24 cellular contexts compared by ENCODE assay signal in genomic region chr11:120398184-120398583, GRCh38.
DNase-seq lines count a peak whose midpoint lies in the region; TF ChIP-seq lines count a peak whose summit lies in the region.
"Had no signal": no experiment of that assay in that cellular context is flagged by ENCODE, and none has a peak within 500 bp of the region (broad histone marks: within the 10 kb centered on the region; RNA-seq: fewer than 3 reads in every experiment).

No MANE protein-coding gene starts in this region.

- TF ChIP-seq CTCF in AG09309 (IDR thresholded peaks at IDR 0.05; ENCODE audit: control insufficient read depth, insufficient read depth, low read depth, low read length, missing control alignments) (no peak), brain microvascular endothelial cell (IDR thresholded peaks at IDR 0.05; ENCODE audit: low read depth, low read length, missing control alignments) (no peak), mesothelial cell of epicardium (IDR thresholded peaks at IDR 0.05; ENCODE audit: unreplicated experiment) (no peak)

- DNase-seq in AG09309 (ENCODE audit: low read depth) = peak; percentile 13
- DNase-seq in brain microvascular endothelial cell = peak; percentile 39
- DNase-seq in mesothelial cell of epicardium (ENCODE audit: low spot score in 2 of 2, unreplicated experiment in 2 of 2) = no peak
- DNase-seq in NOMO-1 treated with DMSO at 0.1 percent for 48 hours (lab: John Stamatoyannopoulos, UW; ENCODE audit: unreplicated experiment) = no peak
- DNase-seq in activated T-helper 1 cell treated with anti-CD3 and anti-CD28 coated beads, Interleukin-12 subunit alpha, Interleukin-12 subunit beta, Interleukin-2, Interleukin-4 antibody, amounts not matched to agents 30 ng/mL and 10 ng/mL and 1 ng/mL, durations not matched to agents 14 hours and 24 hours and 36 hours (ENCODE audit: low spot score) = no peak
- DNase-seq in A172 (ENCODE audit: low spot score) = no peak
- no peak for DNase-seq in activated naive CD8-positive, alpha-beta T cell treated with anti-CD3 and anti-CD28 coated beads for 36 hours
- DNase-seq: ACHN; activated CD4-positive, alpha-beta T cell treated with anti-CD3 and anti-CD28 coated beads, Interleukin-2, amount 10 ng/mL, durations not matched to agents 24 days and 14 days; activated CD8-positive, alpha-beta memory T cell treated with anti-CD3 and anti-CD28 coated beads, Interleukin-2, amount 10 ng/mL, durations not matched to agents 7 days and 5 days; effector CD4-positive, alpha-beta T cell; glutamatergic neuron; GOT3; mesenchymal stem cell; natural killer cell; NK-92 treated with Interleukin-12 subunit alpha and Interleukin-12 subunit beta, amount 100 ng/mL, for 24 hours; pancreas; right lobe of liver; upper lobe of right lung had no signal

- H3K9me3 Mint-ChIP-seq in mesothelial cell of epicardium = peaks cover 20% of the 10 kb centered on the region
- H3K9me3 Mint-ChIP-seq in activated T-helper 1 cell treated with anti-CD3 and anti-CD28 coated beads, Interleukin-12 subunit alpha, Interleukin-12 subunit beta, Interleukin-2, Interleukin-4 antibody, amounts not matched to agents 30 ng/mL and 10 ng/mL and 1 ng/mL, durations not matched to agents 14 hours and 24 hours and 36 hours = no peaks in the 10 kb centered on the region
- H3K9me3 Mint-ChIP-seq in activated naive CD8-positive, alpha-beta T cell treated with anti-CD3 and anti-CD28 coated beads for 36 hours = peaks cover 3% of the 10 kb centered on the region
- H3K9me3 Mint-ChIP-seq: activated CD4-positive, alpha-beta T cell treated with anti-CD3 and anti-CD28 coated beads, Interleukin-2, amount 10 ng/mL, durations not matched to agents 24 days and 14 days; activated naive CD4-positive, alpha-beta T cell treated with anti-CD3 and anti-CD28 coated beads, Interleukin-2, amount 50 U/mL, for 24 hours; natural killer cell; T-helper 1 cell treated with Interleukin-12 subunit alpha and Interleukin-12 subunit beta and Interleukin-4 antibody, amounts not matched to agents 30 μg/mL and 1 μg/mL, for 36 hours had no signal

- H3K27me3 Mint-ChIP-seq in mesothelial cell of epicardium (ENCODE audit: low read depth) = no peaks in the 10 kb centered on the region
- peaks cover 28% of the 10 kb centered on the region for H3K27me3 Mint-ChIP-seq in activated T-helper 1 cell treated with anti-CD3 and anti-CD28 coated beads, Interleukin-12 subunit alpha, Interleukin-12 subunit beta, Interleukin-2, Interleukin-4 antibody, amounts not matched to agents 30 ng/mL and 10 ng/mL and 1 ng/mL, durations not matched to agents 14 hours and 24 hours and 36 hours (ENCODE audit: insufficient read depth)
- H3K27me3 Mint-ChIP-seq in activated naive CD8-positive, alpha-beta T cell treated with anti-CD3 and anti-CD28 coated beads for 36 hours = peaks cover 29% of the 10 kb centered on the region
- H3K27me3 Mint-ChIP-seq: IgD-negative memory B cell had no signal

- H3K4me1 ChIP-seq in HUES48 (ENCODE audit: control insufficient read depth, insufficient read depth, low read length) = peaks cover 49% of the 10 kb centered on the region

- in situ Hi-C loops in brain microvascular endothelial cell (cut with HindIII; ENCODE audit: low pct_ligation_motif_present, low sequenced_read_pairs) = no loop called here

- H3K36me3 ChIP-seq in HUES48 (ENCODE audit: control insufficient read depth, insufficient read depth, low read length) (no peaks in the 10 kb centered on the region), brain microvascular endothelial cell (replicated peaks) (no peaks in the 10 kb centered on the region)
- H3K36me3 ChIP-seq: pancreas, right lobe of liver, upper lobe of right lung had no signal

- H3K4me1 Mint-ChIP-seq in mesothelial cell of epicardium = peaks cover 36% of the 10 kb centered on the region
- H3K4me1 Mint-ChIP-seq in activated T-helper 1 cell treated with anti-CD3 and anti-CD28 coated beads, Interleukin-12 subunit alpha, Interleukin-12 subunit beta, Interleukin-2, Interleukin-4 antibody, amounts not matched to agents 30 ng/mL and 10 ng/mL and 1 ng/mL, durations not matched to agents 14 hours and 24 hours and 36 hours (ENCODE audit: low read depth) = no peaks in the 10 kb centered on the region
- peaks cover 2% of the 10 kb centered on the region for H3K4me1 Mint-ChIP-seq in activated naive CD8-positive, alpha-beta T cell treated with anti-CD3 and anti-CD28 coated beads for 36 hours
- H3K4me1 Mint-ChIP-seq: activated CD4-positive, alpha-beta T cell treated with anti-CD3 and anti-CD28 coated beads, Interleukin-2, amount 10 ng/mL, durations not matched to agents 24 days and 14 days; activated naive CD4-positive, alpha-beta T cell treated with anti-CD3 and anti-CD28 coated beads, Interleukin-2, amount 50 U/mL, for 24 hours had no signal

- no peaks in the 10 kb centered on the region for H3K27me3 ChIP-seq in HUES48 (ENCODE audit: control insufficient read depth, insufficient read depth, low read length)
- no peaks in the 10 kb centered on the region for H3K27me3 ChIP-seq in brain microvascular endothelial cell (replicated peaks)
- H3K27me3 ChIP-seq: pancreas, right lobe of liver, upper lobe of right lung had no signal

- peak overlapping the region; percentile 16 for H3K27ac Mint-ChIP-seq in mesothelial cell of epicardium
- H3K27ac Mint-ChIP-seq in activated T-helper 1 cell treated with anti-CD3 and anti-CD28 coated beads, Interleukin-12 subunit alpha, Interleukin-12 subunit beta, Interleukin-2, Interleukin-4 antibody, amounts not matched to agents 30 ng/mL and 10 ng/mL and 1 ng/mL, durations not matched to agents 14 hours and 24 hours and 36 hours = no peak overlapping the region
- H3K27ac Mint-ChIP-seq in activated naive CD8-positive, alpha-beta T cell treated with anti-CD3 and anti-CD28 coated beads for 36 hours = no peak overlapping the region
- H3K27ac Mint-ChIP-seq: activated CD4-positive, alpha-beta T cell treated with anti-CD3 and anti-CD28 coated beads, Interleukin-2, amount 10 ng/mL, durations not matched to agents 24 days and 14 days; activated CD8-positive, alpha-beta memory T cell treated with anti-CD3 and anti-CD28 coated beads, Interleukin-2, amount 10 ng/mL, durations not matched to agents 7 days and 5 days; activated naive CD4-positive, alpha-beta T cell treated with anti-CD3 and anti-CD28 coated beads, Interleukin-2, amount 50 U/mL, for 24 hours; CD14-positive monocyte; IgD-negative memory B cell; natural killer cell; T-helper 1 cell treated with Interleukin-12 subunit alpha and Interleukin-12 subunit beta and Interleukin-4 antibody, amounts not matched to agents 30 μg/mL and 1 μg/mL, for 36 hours had no signal

- no peak overlapping the region for H3K4me3 ChIP-seq in AG09309 (ENCODE audit: control insufficient read depth, low read depth, low read length)
- H3K4me3 ChIP-seq in HUES48 (ENCODE audit: low read depth, low read length) = no peak overlapping the region
- no peak overlapping the region for H3K4me3 ChIP-seq in brain microvascular endothelial cell (ENCODE audit: low read depth, low read length)
- H3K4me3 ChIP-seq: pancreas, right lobe of liver, upper lobe of right lung had no signal

- H3K9me3 ChIP-seq in HUES48 (ENCODE audit: control insufficient read depth, insufficient read depth, low read length) = no peaks in the 10 kb centered on the region
- H3K9me3 ChIP-seq: pancreas, right lobe of liver, upper lobe of right lung had no signal

- intact Hi-C loops in activated T-helper 1 cell treated with anti-CD3 and anti-CD28 coated beads, Interleukin-12 subunit alpha, Interleukin-12 subunit beta, Interleukin-2, Interleukin-4 antibody, amounts not matched to agents 30 ng/mL and 10 ng/mL and 1 ng/mL, durations not matched to agents 14 hours and 24 hours and 36 hours (cut with micrococcal nuclease) = no loop called here

- peaks cover 16% of the 10 kb centered on the region for H3K36me3 Mint-ChIP-seq in mesothelial cell of epicardium
- no peaks in the 10 kb centered on the region for H3K36me3 Mint-ChIP-seq in activated T-helper 1 cell treated with anti-CD3 and anti-CD28 coated beads, Interleukin-12 subunit alpha, Interleukin-12 subunit beta, Interleukin-2, Interleukin-4 antibody, amounts not matched to agents 30 ng/mL and 10 ng/mL and 1 ng/mL, durations not matched to agents 14 hours and 24 hours and 36 hours (ENCODE audit: low read depth)
- H3K36me3 Mint-ChIP-seq in activated naive CD8-positive, alpha-beta T cell treated with anti-CD3 and anti-CD28 coated beads for 36 hours = peaks cover 2% of the 10 kb centered on the region
- H3K36me3 Mint-ChIP-seq: CD14-positive monocyte, natural killer cell had no signal

- H3K4me3 Mint-ChIP-seq in mesothelial cell of epicardium = no peak overlapping the region
- H3K4me3 Mint-ChIP-seq in activated T-helper 1 cell treated with anti-CD3 and anti-CD28 coated beads, Interleukin-12 subunit alpha, Interleukin-12 subunit beta, Interleukin-2, Interleukin-4 antibody, amounts not matched to agents 30 ng/mL and 10 ng/mL and 1 ng/mL, durations not matched to agents 14 hours and 24 hours and 36 hours = no peak overlapping the region
- H3K4me3 Mint-ChIP-seq in activated naive CD8-positive, alpha-beta T cell treated with anti-CD3 and anti-CD28 coated beads for 36 hours = no peak overlapping the region
- H3K4me3 Mint-ChIP-seq: activated CD4-positive, alpha-beta T cell treated with anti-CD3 and anti-CD28 coated beads, Interleukin-2, amount 10 ng/mL, durations not matched to agents 24 days and 14 days; activated CD8-positive, alpha-beta memory T cell treated with anti-CD3 and anti-CD28 coated beads, Interleukin-2, amount 10 ng/mL, durations not matched to agents 7 days and 5 days; activated naive CD4-positive, alpha-beta T cell treated with anti-CD3 and anti-CD28 coated beads, Interleukin-2, amount 50 U/mL, for 24 hours; CD14-positive monocyte; IgD-negative memory B cell; natural killer cell; T-helper 1 cell treated with Interleukin-12 subunit alpha and Interleukin-12 subunit beta and Interleukin-4 antibody, amounts not matched to agents 30 μg/mL and 1 μg/mL, for 36 hours had no signal

- no peak overlapping the region for H3K9ac ChIP-seq in HUES48 (ENCODE audit: low read depth, low read length)

- peak overlapping the region; percentile 56 for H3K27ac ChIP-seq in HUES48 (ENCODE audit: low read depth, low read length)
- H3K27ac ChIP-seq in brain microvascular endothelial cell = no peak overlapping the region
- H3K27ac ChIP-seq: pancreas, right lobe of liver, upper lobe of right lung had no signal

Comparison
In these comparisons a context has a peak if more than half of its experiments do, and no peak if none do; other contexts are left out.
1. DNase-seq: peak in AG09309 (single experiment) and brain microvascular endothelial cell (single experiment); none in mesothelial cell of epicardium (0 of 2), NOMO-1 treated with DMSO at 0.1 percent for 48 hours (single experiment), activated T-helper 1 cell treated with anti-CD3 and anti-CD28 coated beads, Interleukin-12 subunit alpha, Interleukin-12 subunit beta, Interleukin-2, Interleukin-4 antibody, amounts not matched to agents 30 ng/mL and 10 ng/mL and 1 ng/mL, durations not matched to agents 14 hours and 24 hours and 36 hours (single experiment), A172 (single experiment) and activated naive CD8-positive, alpha-beta T cell treated with anti-CD3 and anti-CD28 coated beads for 36 hours (single experiment).